In genomic region chr13:62300021-62300420, GRCh38 we compare ENCODE assay signal across 17 cellular contexts.
DNase-seq lines count a peak whose midpoint lies in the region; ATAC-seq and TF ChIP-seq lines count a peak whose summit lies in the region.
"Had no signal": no experiment of that assay in that cellular context is flagged by ENCODE, and none has a peak within 500 bp of the region (broad histone marks: within the 10 kb centered on the region; RNA-seq: fewer than 3 reads in every experiment).

No MANE protein-coding gene starts in this region.

- H3K9me2 ChIP-seq in SU-DHL-6 (replicated peaks; ENCODE audit: insufficient read depth, low read length), result no peaks in the 10 kb centered on the region

- no peaks in the 10 kb centered on the region for H3K79me2 ChIP-seq in SU-DHL-6 (ENCODE audit: insufficient read depth, low read length)

- H3K4me1 Mint-ChIP-seq in activated naive CD8-positive, alpha-beta T cell treated with anti-CD3 and anti-CD28 coated beads for 36 hours, result no peaks in the 10 kb centered on the region
- H3K4me1 Mint-ChIP-seq: CD14-positive monocyte, GM23338, T-cell had no signal

- 13 to 34% methylated on average over 3 of the region's 3 CpGs for WGBS in aorta, 2 donors

- H2AFZ ChIP-seq in SU-DHL-6 (ENCODE audit: low read depth, low read length, severe bottlenecking), result peak overlapping the region; percentile 88
- H2AFZ ChIP-seq: GM23338 had no signal

- no peak overlapping the region for H3K4me3 Mint-ChIP-seq in activated naive CD8-positive, alpha-beta T cell treated with anti-CD3 and anti-CD28 coated beads for 36 hours
- H3K4me3 Mint-ChIP-seq: CD14-positive monocyte, GM23338, T-cell had no signal

- no peak for ATAC-seq in HG03439 (IDR thresholded peaks at IDR 0.05; ENCODE audit: unreplicated experiment)
- ATAC-seq in aorta (ENCODE audit: low FRiP score), result no peak
- ATAC-seq: GM23338, T-cell had no signal

- no peak for TF ChIP-seq CTCF in SU-DHL-6 (IDR thresholded peaks at IDR 0.05; ENCODE audit: insufficient read depth, low read length, poor library complexity, severe bottlenecking)

- peaks cover 3% of the 10 kb centered on the region; the same call in 1 of the 2 replicates for H3K36me3 ChIP-seq in SU-DHL-6 (ENCODE audit: low read length)
- no peaks in the 10 kb centered on the region for H3K36me3 ChIP-seq in aorta (ENCODE audit: control insufficient read depth in 1 of 2, insufficient read depth in 2 of 2, low read length in 1 of 2)

- H3K4me3 ChIP-seq in SU-DHL-6 (ENCODE audit: insufficient read depth, low read length, poor library complexity, severe bottlenecking) (no peak overlapping the region), aorta (ENCODE audit: low read length in 2 of 2) (no peak overlapping the region)
- H3K4me3 ChIP-seq: GM23338 had no signal

- H3K9me3 Mint-ChIP-seq in activated naive CD8-positive, alpha-beta T cell treated with anti-CD3 and anti-CD28 coated beads for 36 hours, result no peaks in the 10 kb centered on the region
- H3K9me3 Mint-ChIP-seq: CD14-positive monocyte, GM23338 had no signal

- peaks cover 15% of the 10 kb centered on the region for H3F3A ChIP-seq in SU-DHL-6 (ENCODE audit: insufficient read depth)

- no peaks in the 10 kb centered on the region for H4K20me1 ChIP-seq in SU-DHL-6 (ENCODE audit: low read depth, low read length)

- DNase-seq in NCI-H2227 treated with DMSO at 0.1 percent for 48 hours (lab: John Stamatoyannopoulos, UW) (peak; percentile 24), NCI-H2227 (lab: John Stamatoyannopoulos, UW; ENCODE audit: unreplicated experiment) (no peak), NCI-H82 (lab: John Stamatoyannopoulos, UW) (peak; percentile 13), hepatic stellate cell (ENCODE audit: low spot score) (no peak), aorta (no peak)
- DNase-seq in activated naive CD8-positive, alpha-beta T cell treated with anti-CD3 and anti-CD28 coated beads for 36 hours, result no peak
- DNase-seq: 8988T, GDM1, NCI-H1417 treated with DMSO at 0.1 percent for 48 hours, NCI-H2029, NCI-H510A treated with DMSO at 0.1 percent for 48 hours, T-cell had no signal

- H3K27ac ChIP-seq in SU-DHL-6 (ENCODE audit: low read depth, low read length), result no peak overlapping the region
- no peak overlapping the region for H3K27ac ChIP-seq in aorta (ENCODE audit: low read depth in 1 of 2, low read length in 2 of 2)
- H3K27ac ChIP-seq: KMS-11 had no signal

- intact Hi-C loops in aorta (cut with DNase I), result no loop called here

- H3K27me3 ChIP-seq in SU-DHL-6 (ENCODE audit: low read length) (no peaks in the 10 kb centered on the region), aorta (ENCODE audit: control insufficient read depth in 1 of 2, insufficient read depth in 2 of 2, low read length in 1 of 2) (no peaks in the 10 kb centered on the region)

- H3K36me3 Mint-ChIP-seq in activated naive CD8-positive, alpha-beta T cell treated with anti-CD3 and anti-CD28 coated beads for 36 hours, result no peaks in the 10 kb centered on the region
- H3K36me3 Mint-ChIP-seq: CD14-positive monocyte, T-cell had no signal

- no peak overlapping the region for H3K27ac Mint-ChIP-seq in activated naive CD8-positive, alpha-beta T cell treated with anti-CD3 and anti-CD28 coated beads for 36 hours
- H3K27ac Mint-ChIP-seq: CD14-positive monocyte, GM23338, T-cell had no signal

- H3K9me3 ChIP-seq in SU-DHL-6 (ENCODE audit: insufficient read depth, low read length), result 0 out of 2 replicates have a peak, but pooled peaks cover 10% of the 10 kb centered on the region
- no peaks in the 10 kb centered on the region for H3K9me3 ChIP-seq in aorta (ENCODE audit: control insufficient read depth, low read length)

- no peaks in the 10 kb centered on the region for H3K4me1 ChIP-seq in aorta (ENCODE audit: control insufficient read depth in 1 of 2, insufficient read depth in 2 of 2, low read length in 2 of 2)

- no peaks in the 10 kb centered on the region for H3K27me3 Mint-ChIP-seq in activated naive CD8-positive, alpha-beta T cell treated with anti-CD3 and anti-CD28 coated beads for 36 hours
- H3K27me3 Mint-ChIP-seq: T-cell had no signal

- H3K4me2 ChIP-seq in SU-DHL-6 (ENCODE audit: low read depth, low read length, poor library complexity, severe bottlenecking), result peak overlapping the region; percentile 28
- H3K4me2 ChIP-seq: GM23338, KMS-11 had no signal

- no peak overlapping the region for H3K9ac ChIP-seq in SU-DHL-6 (ENCODE audit: low read length)
- H3K9ac ChIP-seq: KMS-11 had no signal

Comparison
In these comparisons a context has a peak if more than half of its experiments do, and no peak if none do; other contexts are left out.
1. DNase-seq: peak in NCI-H2227 treated with DMSO at 0.1 percent for 48 hours (single experiment) and NCI-H82 (single experiment); none in NCI-H2227 (single experiment), hepatic stellate cell (single experiment), activated naive CD8-positive, alpha-beta T cell treated with anti-CD3 and anti-CD28 coated beads for 36 hours (single experiment) and aorta (0 of 2).